1 cellular context compared by ENCODE assay signal in genomic region chr1:155256101-155256852, GRCh38.
TF ChIP-seq lines count a peak whose summit lies in the region.

No MANE protein-coding gene starts in this region.

TF ChIP-seq in H1, 55 proteins besides CTCF, POLR2A, EP300 and RAD21:
- 0 out of 2 replicates have a peak, but pooled peaks have one; percentile 7 for TF ChIP-seq PHF8 (conservative IDR thresholded peaks at IDR 0.05; ENCODE audit: low read depth, low read length)
- TF ChIP-seq TAF7 (optimal IDR thresholded peaks at IDR 0.05; ENCODE audit: borderline replicate concordance, low read depth, low read length), result no peak
